Comparison of ENCODE assay signal across 1 cellular context in the genomic region with DNA sequence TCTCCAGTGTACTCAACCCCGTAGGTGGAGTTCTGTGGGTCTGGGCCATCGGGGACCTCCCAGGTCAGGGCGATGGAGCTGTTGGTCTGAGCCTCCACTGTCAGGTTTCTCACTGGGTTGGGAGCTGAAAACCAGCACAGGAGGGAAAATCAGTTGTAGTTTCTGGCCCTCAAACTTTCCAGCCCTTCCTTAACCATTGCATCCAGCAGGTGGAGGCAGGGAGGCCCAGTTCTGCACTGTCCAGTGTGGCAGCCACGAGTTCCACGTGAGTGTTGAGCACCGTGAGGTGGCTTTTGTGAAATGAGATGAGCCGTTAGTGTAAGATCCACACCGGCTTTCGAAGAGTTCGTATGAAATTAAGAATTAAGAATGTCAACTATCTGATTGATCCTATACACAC.
TF ChIP-seq lines count a peak whose summit lies in the region.

No MANE protein-coding gene starts in this region.

TF ChIP-seq in HepG2, 621 proteins besides CTCF, POLR2A, EP300 and RAD21:
- peak; percentile 18; the same call in 1 of the 2 replicates for TF ChIP-seq STAG1 (CRISPR knock-in tag; IDR thresholded peaks at IDR 0.05)
